Comparison of ENCODE assay signal across 14 cellular contexts in the genomic region with DNA sequence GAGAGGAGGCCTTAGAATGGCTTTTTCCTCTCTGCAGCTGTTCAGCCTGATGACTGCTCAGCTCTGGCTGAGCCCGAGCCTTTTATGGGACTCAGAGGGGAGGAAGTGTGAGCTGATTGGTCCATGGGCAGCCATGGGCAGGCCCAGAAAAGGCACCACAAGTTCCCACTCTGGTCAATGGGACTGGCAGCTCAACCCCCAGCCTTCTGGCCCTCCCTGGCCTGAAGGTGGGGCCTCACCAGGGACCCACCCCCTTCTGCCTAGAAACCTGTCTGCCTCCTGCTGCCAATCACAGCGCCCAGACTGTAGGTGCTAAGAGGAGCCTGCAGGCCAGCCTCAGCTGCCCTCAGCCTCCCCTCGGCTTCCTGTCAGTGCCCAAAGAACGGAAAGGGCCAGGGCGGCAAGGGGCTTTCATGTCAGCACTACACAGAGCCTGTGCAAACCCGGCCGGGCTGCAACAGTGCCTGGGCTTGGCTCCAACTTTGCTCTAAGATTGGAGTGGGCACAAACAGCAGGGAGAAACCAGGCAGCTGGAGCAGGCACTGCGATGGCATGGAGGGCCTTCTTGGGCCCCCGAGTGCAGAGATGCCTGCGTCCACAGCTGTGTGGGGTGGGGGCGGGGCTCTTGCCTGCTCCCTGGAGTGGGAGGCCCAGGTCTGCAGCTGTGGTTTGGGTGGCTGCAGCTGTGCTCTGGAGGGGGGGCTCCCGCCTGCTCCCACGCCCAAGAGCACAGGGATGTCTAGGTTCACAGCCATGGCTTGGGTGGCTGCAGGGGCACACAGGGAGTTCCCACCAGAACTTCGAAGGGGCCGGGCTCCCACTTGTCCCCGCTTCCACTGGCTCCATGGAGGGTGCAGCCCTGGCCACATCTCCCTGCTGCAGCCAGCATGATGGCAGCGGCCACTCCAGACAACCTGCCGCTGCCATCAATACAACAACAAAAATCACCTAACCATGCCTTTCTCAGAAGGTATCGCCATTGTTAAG.
DNase-seq lines count a peak whose midpoint lies in the region; ATAC-seq and TF ChIP-seq lines count a peak whose summit lies in the region.
"Had no signal": no experiment of that assay in that cellular context is flagged by ENCODE, and none has a peak within 500 bp of the region (broad histone marks: within the 10 kb centered on the region; RNA-seq: fewer than 3 reads in every experiment).

No MANE protein-coding gene starts in this region.

- H3K27ac ChIP-seq in Karpas-422 (ENCODE audit: low read length), result no peak overlapping the region
- H3K27ac ChIP-seq: C4-2B had no signal

- H2AFZ ChIP-seq in Karpas-422 (ENCODE audit: low read length), result no peak overlapping the region

- TF ChIP-seq CTCF in type B pancreatic cell (conservative IDR thresholded peaks at IDR 0.05), result no peak

- no peaks in the 10 kb centered on the region for H4K20me1 ChIP-seq in Karpas-422 (ENCODE audit: insufficient read depth, low read depth, low read length)

- no peaks in the 10 kb centered on the region for H3K9me3 Mint-ChIP-seq in effector memory CD8-positive, alpha-beta T cell
- no peaks in the 10 kb centered on the region for H3K9me3 Mint-ChIP-seq in type B pancreatic cell
- H3K9me3 Mint-ChIP-seq: naive B cell had no signal

- intact Hi-C loops in left cardiac atrium (cut with DNase I), result no loop called here
- intact Hi-C loops in left ventricle myocardium superior (cut with micrococcal nuclease), result no loop called here

- H3K79me2 ChIP-seq in Karpas-422 (ENCODE audit: low read length), result no peaks in the 10 kb centered on the region

- no peaks in the 10 kb centered on the region for H3K9me2 ChIP-seq in Karpas-422 (replicated peaks; ENCODE audit: insufficient read depth, low read length)

- H3K9ac ChIP-seq in Karpas-422 (ENCODE audit: low read length), result no peak overlapping the region

- H3K9me3 ChIP-seq in Karpas-422 (ENCODE audit: low read length), result no peaks in the 10 kb centered on the region

- DNase-seq in left cardiac atrium (peak; percentile 16), left ventricle myocardium superior (no peak), Karpas-422 (peak; percentile 83), type B pancreatic cell (ENCODE audit: extremely low spot score, unreplicated experiment) (peak; percentile 58), NCI-H2081 (lab: John Stamatoyannopoulos, UW) (no peak), mucosa of gallbladder (ENCODE audit: low spot score) (no peak), iPS-NIHi11 (ENCODE audit: low spot score) (no peak)
- DNase-seq in effector memory CD8-positive, alpha-beta T cell, result no peak
- DNase-seq: anterior cingulate cortex; naive B cell; NCI-H2029 treated with DMSO at 0.1 percent for 48 hours; stimulated activated naive CD4-positive, alpha-beta T cell had no signal

- no peak overlapping the region for H3K4me3 Mint-ChIP-seq in effector memory CD8-positive, alpha-beta T cell
- no peak overlapping the region for H3K4me3 Mint-ChIP-seq in type B pancreatic cell
- H3K4me3 Mint-ChIP-seq: naive B cell had no signal

- no peaks in the 10 kb centered on the region for H3K36me3 Mint-ChIP-seq in effector memory CD8-positive, alpha-beta T cell (ENCODE audit: insufficient read depth)
- H3K36me3 Mint-ChIP-seq in type B pancreatic cell, result no peaks in the 10 kb centered on the region
- H3K36me3 Mint-ChIP-seq: naive B cell had no signal

- no peak overlapping the region for H3K27ac Mint-ChIP-seq in effector memory CD8-positive, alpha-beta T cell
- H3K27ac Mint-ChIP-seq in type B pancreatic cell, result no peak overlapping the region
- H3K27ac Mint-ChIP-seq: naive B cell had no signal

- H3K4me1 ChIP-seq in Karpas-422 (ENCODE audit: low read length), result no peaks in the 10 kb centered on the region

- H3K4me2 ChIP-seq in Karpas-422 (ENCODE audit: low read depth, low read length, poor library complexity, severe bottlenecking), result no peak overlapping the region

- no peaks in the 10 kb centered on the region for H3K4me1 Mint-ChIP-seq in effector memory CD8-positive, alpha-beta T cell (ENCODE audit: low read depth in 2 of 2)
- no peaks in the 10 kb centered on the region for H3K4me1 Mint-ChIP-seq in type B pancreatic cell (ENCODE audit: unreplicated experiment)
- H3K4me1 Mint-ChIP-seq: naive B cell had no signal

- H3K27me3 ChIP-seq in Karpas-422 (ENCODE audit: low read length), result no peaks in the 10 kb centered on the region

- no peaks in the 10 kb centered on the region for H3K36me3 ChIP-seq in Karpas-422 (ENCODE audit: insufficient read depth, low read length)

- no peaks in the 10 kb centered on the region for H3K27me3 Mint-ChIP-seq in effector memory CD8-positive, alpha-beta T cell
- no peaks in the 10 kb centered on the region for H3K27me3 Mint-ChIP-seq in type B pancreatic cell

- ATAC-seq in left cardiac atrium, result no peak
- no peak for ATAC-seq in left ventricle myocardium superior
- ATAC-seq in effector memory CD8-positive, alpha-beta T cell (replicated peaks), result peak; percentile 36
- ATAC-seq: HepG2 had no signal

- H3K4me3 ChIP-seq in Karpas-422 (ENCODE audit: low read length), result no peak overlapping the region

Comparison
In these comparisons a context has a peak if more than half of its experiments do, and no peak if none do; other contexts are left out.
1. DNase-seq: peak in left cardiac atrium (single experiment), Karpas-422 (single experiment) and type B pancreatic cell (single experiment); none in left ventricle myocardium superior (single experiment), effector memory CD8-positive, alpha-beta T cell (0 of 3), NCI-H2081 (0 of 2), mucosa of gallbladder (single experiment) and iPS-NIHi11 (single experiment).